Comparison of ENCODE assay signal across 20 cellular contexts in genomic region chr3:117141821-117142220, GRCh38.
"Had no signal": no experiment of that assay in that cellular context is flagged by ENCODE, and none has a peak within 500 bp of the region (broad histone marks: within the 10 kb centered on the region; RNA-seq: fewer than 3 reads in every experiment).

No MANE protein-coding gene starts in this region.

- H3K36me3 Mint-ChIP-seq: activated naive CD4-positive, alpha-beta T cell treated with anti-CD3 and anti-CD28 coated beads, Interleukin-2, amount 50 U/mL, for 72 hours; memory B cell; natural killer cell had no signal

- DNase-seq: activated CD4-positive, alpha-beta T cell treated with anti-CD3 and anti-CD28 coated beads for 4 hours; activated CD8-positive, alpha-beta T cell treated with anti-CD3 and anti-CD28 coated beads for 36 hours; activated gamma-delta T cell; activated T-cell treated with anti-CD3 and anti-CD28 coated beads, Interleukin-2, amount 50 U/mL, for 48 hours; effector CD4-positive, alpha-beta T cell; esophagus squamous epithelium; glutamatergic neuron; left ventricle myocardium superior; natural killer cell; occipital lobe; stimulated activated CD4-positive, alpha-beta T cell treated with anti-CD3 and anti-CD28 coated beads, Interleukin-4, amount 100 ng/mL, for 4 hours; stimulated activated CD8-positive, alpha-beta memory T cell treated with anti-CD3 and anti-CD28 coated beads, Interleukin-4, amount 100 ng/mL, for 48 hours; stimulated activated naive CD8-positive, alpha-beta T cell treated with anti-CD3 and anti-CD28 coated beads, Interleukin-15, Interleukin-2, amounts not matched to agents 100 U/mL and 50 U/mL, for 24 hours; trophoblast cell had no signal

- H3K27me3 Mint-ChIP-seq: activated CD8-positive, alpha-beta T cell treated with anti-CD3 and anti-CD28 coated beads for 36 hours; central memory CD8-positive, alpha-beta T cell; memory B cell had no signal

- H3K27me3 ChIP-seq: esophagus squamous epithelium, right atrium auricular region had no signal

- H3K9me3 Mint-ChIP-seq: activated CD8-positive, alpha-beta T cell treated with anti-CD3 and anti-CD28 coated beads for 36 hours; memory B cell had no signal

- H3K36me3 ChIP-seq: esophagus squamous epithelium, right atrium auricular region had no signal

- H3K27ac Mint-ChIP-seq: activated CD8-positive, alpha-beta T cell treated with anti-CD3 and anti-CD28 coated beads for 36 hours; activated naive CD4-positive, alpha-beta T cell treated with anti-CD3 and anti-CD28 coated beads, Interleukin-2, amount 50 U/mL, for 72 hours; memory B cell; natural killer cell had no signal

- H3K4me1 Mint-ChIP-seq: central memory CD8-positive, alpha-beta T cell; memory B cell; natural killer cell had no signal

- H3K4me3 Mint-ChIP-seq: activated CD8-positive, alpha-beta T cell treated with anti-CD3 and anti-CD28 coated beads for 36 hours; central memory CD8-positive, alpha-beta T cell; memory B cell; natural killer cell had no signal

- H3K4me3 ChIP-seq: coronary artery, esophagus squamous epithelium, right atrium auricular region, skin epidermis had no signal

- H3K27ac ChIP-seq: coronary artery, esophagus squamous epithelium, right atrium auricular region, skin epidermis had no signal

- H3K4me1 ChIP-seq: right atrium auricular region had no signal

- ATAC-seq: activated CD8-positive, alpha-beta T cell treated with anti-CD3 and anti-CD28 coated beads for 36 hours; activated naive CD4-positive, alpha-beta T cell treated with anti-CD3 and anti-CD28 coated beads, Interleukin-2, amount 50 U/mL, for 72 hours; left ventricle myocardium superior; natural killer cell; stimulated activated naive CD8-positive, alpha-beta T cell treated with anti-CD3 and anti-CD28 coated beads, Interleukin-15, Interleukin-2, amounts not matched to agents 100 U/mL and 50 U/mL, for 24 hours had no signal

- H3K9me3 ChIP-seq: esophagus squamous epithelium, right atrium auricular region had no signal
